In genomic region chr7:151519765-151520418, GRCh38 we compare ENCODE assay signal across 8 cellular contexts. TPM values are rescaled to one million over a fixed set of nuclear protein-coding genes. Genes with fewer than 3 reads are reported as not detected.
DNase-seq lines count a peak whose midpoint lies in the region; ATAC-seq and TF ChIP-seq lines count a peak whose summit lies in the region.

Gene RHEB (minus strand): TSS chr7:151519895. CDS start chr7:151519511, 384 bp downstream.

- no peaks in the 10 kb centered on the region for H3K36me3 Mint-ChIP-seq in endodermal cell (ENCODE audit: low read depth)

- H3K36me3 ChIP-seq in NT2/D1 (ENCODE audit: insufficient read depth, insufficient read length, low read length): no peaks in the 10 kb centered on the region
- H3K36me3 ChIP-seq in endodermal cell (ENCODE audit: control insufficient read depth, insufficient read depth, low read length): no peaks in the 10 kb centered on the region

- H3K9me3 ChIP-seq in NT2/D1 (ENCODE audit: insufficient read depth, low read length) (peaks cover 9% of the 10 kb centered on the region; the same call in 1 of the 2 replicates), endodermal cell (ENCODE audit: control insufficient read depth, low read length) (no peaks in the 10 kb centered on the region)

- peaks cover 15% of the 10 kb centered on the region for H3K4me1 Mint-ChIP-seq in endodermal cell

- peak within 1 kb of the TSS; percentile 92 for H3K9ac ChIP-seq in NT2/D1 (ENCODE audit: insufficient read length, low read depth)
- H3K9ac ChIP-seq in endodermal cell (ENCODE audit: extremely low read depth, low read length, poor library complexity, severe bottlenecking): peak within 1 kb of the TSS; percentile 93

- no peaks in the 10 kb centered on the region for H3K9me3 Mint-ChIP-seq in endodermal cell

- no peak for TF ChIP-seq CTCF in endodermal cell (conservative IDR thresholded peaks at IDR 0.05)

- H3K27me3 ChIP-seq in NT2/D1 (ENCODE audit: insufficient read depth, insufficient read length) (no peaks in the 10 kb centered on the region), endodermal cell (ENCODE audit: control insufficient read depth, insufficient read depth, low read length, poor library complexity, severe bottlenecking) (no peaks in the 10 kb centered on the region)

- H3K27me3 Mint-ChIP-seq in endodermal cell (ENCODE audit: insufficient read depth): peaks cover 13% of the 10 kb centered on the region

- ATAC-seq in GM21381 (IDR thresholded peaks at IDR 0.05; ENCODE audit: unreplicated experiment): peak; percentile 70

- H3K4me1 ChIP-seq in NT2/D1 (ENCODE audit: insufficient read depth, insufficient read length): no peaks in the 10 kb centered on the region
- no peaks in the 10 kb centered on the region for H3K4me1 ChIP-seq in endodermal cell (ENCODE audit: control insufficient read depth, insufficient read depth, low read length)

- H3K27ac ChIP-seq in endodermal cell (ENCODE audit: low read depth, low read length): peak within 1 kb of the TSS; percentile 93

- peak; percentile 77 for DNase-seq in COLO829 (ENCODE audit: low spot score)
- peak; percentile 79 to 99 (median 98) for DNase-seq in HUDEP-2 (lab: John Stamatoyannopoulos, UW; ENCODE audit: unreplicated experiment in 76 of 76)
- peak; percentile 100 for DNase-seq in NT2/D1 (ENCODE audit: low read depth, low spot score)
- peak; percentile 100 for DNase-seq in activated CD8-positive, alpha-beta memory T cell treated with anti-CD3 and anti-CD28 coated beads, Interleukin-2, amount 50 U/mL, for 1 hour (ENCODE audit: extremely low read depth)
- DNase-seq in endodermal cell: peak; percentile 99
- peak; percentile 99 for DNase-seq in mesenteric fat pad (ENCODE audit: low spot score)
- DNase-seq in stimulated activated CD8-positive, alpha-beta memory T cell treated with anti-CD3 and anti-CD28 coated beads, Interleukin-15, amount 100 ng/mL, for 24 hours (ENCODE audit: low read depth): peak; percentile 91

- 7 to 18% methylated on average over 25 to 56 of the region's 66 CpGs for whole genome bisulfite sequencing in endodermal cell (ENCODE audit: insufficient coverage in 1 of 2, insufficient read length in 1 of 2), 2 experiments

- H3K27ac Mint-ChIP-seq in endodermal cell: peak within 1 kb of the TSS; percentile 98

- H3K4me3 Mint-ChIP-seq in endodermal cell: peak within 1 kb of the TSS; percentile 84

- H3K4me3 ChIP-seq in NT2/D1 (ENCODE audit: insufficient read length, low read depth) (peak within 1 kb of the TSS; percentile 47), endodermal cell (ENCODE audit: low read length) (peak within 1 kb of the TSS; percentile 97)

RNA-seq across cellular contexts. Expression of gene RHEB, which starts in this region (rescaled TPM):
- total RNA-seq in endodermal cell (100 to 1,000 TPM; 108 to 113 TPM), mesenteric fat pad (162 TPM)
- 119 TPM for polyA plus RNA-seq in endodermal cell (2013, experiment 1 of 2)
- 115 TPM for polyA plus RNA-seq in endodermal cell (2013, experiment 2 of 2)

Comparison
In these comparisons a context has a peak if more than half of its experiments do, and no peak if none do; other contexts are left out.
1. Peak in every context shown above with its lines: DNase-seq, ATAC-seq, H3K4me3 ChIP-seq and H3K27ac ChIP-seq.